ENCODE assay signal across 7 cellular contexts in genomic region chr12:118371354-118372282, GRCh38. TPM values are rescaled to one million over a fixed set of nuclear protein-coding genes. Genes with fewer than 3 reads are reported as not detected.
DNase-seq lines count a peak whose midpoint lies in the region; ATAC-seq and TF ChIP-seq lines count a peak whose summit lies in the region.

No MANE protein-coding gene starts in this region.

- peaks cover 22% of the 10 kb centered on the region for H3K27me3 ChIP-seq in GM23338 (ENCODE audit: insufficient read depth)
- H3K27me3 ChIP-seq in SJSA1 (replicated peaks): no peaks in the 10 kb centered on the region
- no peaks in the 10 kb centered on the region for H3K27me3 ChIP-seq in tibial artery

- H3K4me1 Mint-ChIP-seq in GM23338: peaks cover 29% of the 10 kb centered on the region
- H3K4me1 Mint-ChIP-seq in memory B cell: peaks cover 12% of the 10 kb centered on the region

- no peaks in the 10 kb centered on the region; the same call in 1 of the 2 replicates for H3K79me2 ChIP-seq in GM23338 (replicated peaks; ENCODE audit: insufficient read depth)

- ATAC-seq in GM23338 (peak; percentile 8), memory B cell (ENCODE audit: low read depth) (no peak)

- no peaks in the 10 kb centered on the region for H4K20me1 ChIP-seq in GM23338 (replicated peaks; ENCODE audit: insufficient read depth)

- H3K4me2 ChIP-seq in GM23338: peak overlapping the region; percentile 96

- H3K9me3 Mint-ChIP-seq in GM23338 (no peaks in the 10 kb centered on the region; the same call in 2 of the 3 replicates), memory B cell (no peaks in the 10 kb centered on the region)

- H3K4me3 ChIP-seq in GM23338 (peak overlapping the region; percentile 95), SJSA1 (peak overlapping the region; percentile 98), coronary artery (peak overlapping the region; percentile 98), tibial artery (peak overlapping the region; percentile 83 to 93)

- no peak overlapping the region for H3K27ac ChIP-seq in GM23338 (ENCODE audit: low read depth)
- H3K27ac ChIP-seq in SJSA1: no peak overlapping the region
- peak overlapping the region in 1 of 2 donors; percentile 10 for H3K27ac ChIP-seq in coronary artery
- peak overlapping the region; percentile 72 to 73 for H3K27ac ChIP-seq in tibial artery

- H3K36me3 ChIP-seq in GM23338 (ENCODE audit: insufficient read depth) (no peaks in the 10 kb centered on the region), SJSA1 (peaks cover 10% of the 10 kb centered on the region), tibial artery (no peaks in the 10 kb centered on the region)

- H3K27me3 Mint-ChIP-seq in GM23338 (ENCODE audit: insufficient read depth, low read depth, poor library complexity) (peaks cover 16% of the 10 kb centered on the region), memory B cell (no peaks in the 10 kb centered on the region)

- TF ChIP-seq CTCF in GM23338 (conservative IDR thresholded peaks at IDR 0.05; ENCODE audit: low read depth in 2 of 2) (no peak), coronary artery (IDR thresholded peaks at IDR 0.05) (no peak), tibial artery (IDR thresholded peaks at IDR 0.05) (no peak)

- H3K36me3 Mint-ChIP-seq in GM23338 (ENCODE audit: low read depth) (no peaks in the 10 kb centered on the region), memory B cell (no peaks in the 10 kb centered on the region)

- peak overlapping the region; percentile 95 for H2AFZ ChIP-seq in GM23338

- H3K9me2 ChIP-seq in GM23338 (ENCODE audit: insufficient read depth): no peaks in the 10 kb centered on the region

- H3K27ac Mint-ChIP-seq in GM23338 (no peak overlapping the region), memory B cell (peak overlapping the region; percentile 89)

- H3K4me1 ChIP-seq in GM23338 (ENCODE audit: insufficient read depth): peaks cover 27% of the 10 kb centered on the region
- peaks cover 11% of the 10 kb centered on the region; the same call in 1 of the 2 replicates for H3K4me1 ChIP-seq in SJSA1 (replicated peaks)
- H3K4me1 ChIP-seq in tibial artery: peaks cover 5 to 51% (median 29%) of the 10 kb centered on the region in 4 donors

- intact Hi-C loops in tibial artery (cut with DNase I; ENCODE audit: low total_unique reads): loop anchor here (10.0 kb wide), 2 partner anchors 237 to 497 kb away; partner anchors contain the start of gene PEBP1

- peak; percentile 59 for DNase-seq in GM23338 (ENCODE audit: low spot score)
- DNase-seq in SJSA1 (ENCODE audit: low read depth in 1 of 2, low spot score in 2 of 2): peak; percentile 25 to 45
- no peak for DNase-seq in coronary artery (ENCODE audit: low spot score)
- peak; percentile 9 to 34 for DNase-seq in memory B cell (ENCODE audit: low spot score in 2 of 2)
- DNase-seq in tibial artery: peak in 1 of 2 donors; percentile 30
- no peak for DNase-seq in NCI-H1092 treated with DMSO at 0.1 percent for 48 hours (lab: John Stamatoyannopoulos, UW)
- DNase-seq in HT-29 (ENCODE audit: low spot score): no peak

- H3K9me3 ChIP-seq in SJSA1 (replicated peaks) (no peaks in the 10 kb centered on the region), tibial artery (no peaks in the 10 kb centered on the region)

- no peaks in the 10 kb centered on the region for H3F3A ChIP-seq in GM23338 (replicated peaks; ENCODE audit: low read depth)

- peak overlapping the region; percentile 89 for H3K4me3 Mint-ChIP-seq in GM23338
- H3K4me3 Mint-ChIP-seq in memory B cell: peak overlapping the region; percentile 90

TF ChIP-seq in GM23338, 12 proteins besides CTCF, POLR2A, EP300 and RAD21:
- TF ChIP-seq EZH2 (IDR thresholded peaks at IDR 0.05; ENCODE audit: low read depth, unreplicated experiment): peak; percentile 26
- TF ChIP-seq ETS1 (IDR thresholded peaks at IDR 0.05): no peak
TF ChIP-seq in GM23338: peak in this region for 1.

RNA-seq across cellular contexts. Expression of gene TAOK3, which starts 1.1 kb away (rescaled TPM):
- total RNA-seq in GM23338 (2014; rRNA removed; shearing (Covaris generic)): 7.6 and 7.7 TPM in 2 replicates
- 16.7 and 20.4 TPM in 2 replicates for polyA plus RNA-seq in GM23338 (2016; fragmentation: Nextera tagmentation; extraction: Ambion mirVana)
- 10.5 and 16.0 TPM in 2 replicates for total RNA-seq in SJSA1 (2014; rRNA removed; shearing (Covaris generic))
- 3.1 and 5.5 TPM in 2 replicates for total RNA-seq in HT-29 (2014; rRNA removed; shearing (Covaris generic))

RNA-seq across cellular contexts. Expression of gene SUDS3, which starts 4.7 kb away (rescaled TPM):
- 73.8 and 77.1 TPM in 2 replicates for total RNA-seq in GM23338 (2014; rRNA removed; shearing (Covaris generic))
- 53.0 and 56.9 TPM in 2 replicates for polyA plus RNA-seq in GM23338 (2016; fragmentation: Nextera tagmentation; extraction: Ambion mirVana)
- total RNA-seq in SJSA1 (2014; rRNA removed; shearing (Covaris generic)): 31.1 and 42.8 TPM in 2 replicates
- 32.2 and 33.6 TPM in 2 replicates for total RNA-seq in HT-29 (2014; rRNA removed; shearing (Covaris generic))

Comparison
In these comparisons a context has a peak if more than half of its experiments do, and no peak if none do; other contexts are left out.
1. DNase-seq: peak in GM23338 (single experiment), SJSA1 (2 of 2) and memory B cell (2 of 2); none in coronary artery (single experiment), NCI-H1092 treated with DMSO at 0.1 percent for 48 hours (single experiment) and HT-29 (single experiment).
2. H3K27ac ChIP-seq: peak in tibial artery (2 of 2); none in GM23338 (single experiment) and SJSA1 (single experiment).
3. Peak in every context shown above with its lines, with median percentiles within 50 percentile points of each other: H3K4me3 ChIP-seq.